19 cellular contexts compared by ENCODE assay signal in genomic region chr4:58808817-58809216, GRCh38.
"Had no signal": no experiment of that assay in that cellular context is flagged by ENCODE, and none has a peak within 500 bp of the region (broad histone marks: within the 10 kb centered on the region; RNA-seq: fewer than 3 reads in every experiment).

No MANE protein-coding gene starts in this region.

- H3K27me3 ChIP-seq: SJCRH30 had no signal

- H3K4me1 ChIP-seq: SJCRH30 had no signal

- H3K36me3 ChIP-seq: SJCRH30 had no signal

- H3K27ac ChIP-seq: RWPE1, SJCRH30 had no signal

- H3K9me3 ChIP-seq: SJCRH30 had no signal

- DNase-seq: KBM-7, MV-4-11, NCI-H1048, NCI-H1105, NCI-H1417, NCI-H1436 treated with DMSO at 0.1 percent for 48 hours, NCI-H187, NCI-H2029, NCI-H2081 treated with DMSO at 0.1 percent for 48 hours, NCI-H2171, NCI-H446, NCI-H510A treated with DMSO at 0.1 percent for 48 hours, NCI-H526, NCI-H748 treated with DMSO at 0.1 percent for 48 hours, SHP77 treated with DMSO at 0.1 percent for 48 hours, SJCRH30 had no signal

- ATAC-seq: Panc1, SK-N-SH treated with all-trans-retinoic acid at 6 μM for 48 hours had no signal

- H3K4me3 ChIP-seq: SJCRH30 had no signal
